Comparison of ENCODE assay signal across 20 cellular contexts in the genomic region with DNA sequence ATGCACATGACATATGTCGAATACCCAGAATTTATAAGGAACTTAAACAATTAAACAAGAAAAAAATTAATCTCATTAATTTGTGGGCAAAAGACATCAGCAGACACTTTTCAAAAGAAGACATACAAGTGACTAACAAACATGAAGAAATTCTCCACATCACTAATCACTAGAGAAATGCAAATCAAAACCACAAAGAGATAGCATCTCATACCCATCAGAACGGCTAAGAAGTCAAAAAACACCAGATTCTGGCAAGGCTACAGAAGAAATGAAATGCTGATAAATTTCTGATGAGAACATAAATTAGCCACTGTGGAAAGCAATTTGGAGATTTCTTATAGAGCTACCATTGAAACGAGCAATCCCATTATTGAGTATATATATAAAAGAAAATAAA.
DNase-seq lines count a peak whose midpoint lies in the region; ATAC-seq and TF ChIP-seq lines count a peak whose summit lies in the region.
"Had no signal": no experiment of that assay in that cellular context is flagged by ENCODE, and none has a peak within 500 bp of the region (broad histone marks: within the 10 kb centered on the region; RNA-seq: fewer than 3 reads in every experiment).

No MANE protein-coding gene starts in this region.

- no peak overlapping the region for H2BK5ac ChIP-seq in mesenchymal stem cell (ENCODE audit: low read depth, low read length, poor library complexity, severe bottlenecking)

- peak; percentile 50; the same call in 1 of the 3 replicates for ATAC-seq in DND-41 (ENCODE audit: insufficient read depth, low read depth)
- no peak for ATAC-seq in GM21526 (IDR thresholded peaks at IDR 0.05; ENCODE audit: low FRiP score, unreplicated experiment)
- ATAC-seq: CD8-positive, alpha-beta T cell; GM12878 had no signal

- TF ChIP-seq CTCF in DND-41 (IDR thresholded peaks at IDR 0.05; ENCODE audit: borderline replicate concordance, extremely low read depth, low read length, poor library complexity, severe bottlenecking) = no peak

- H3K36me3 ChIP-seq in DND-41 (ENCODE audit: insufficient read depth, low read length) (no peaks in the 10 kb centered on the region), Karpas-422 (ENCODE audit: insufficient read depth, low read length) (no peaks in the 10 kb centered on the region), mesenchymal stem cell (ENCODE audit: control insufficient read depth in 1 of 2, insufficient read depth in 2 of 2, low read depth in 1 of 2, low read length in 2 of 2) (no peaks in the 10 kb centered on the region)
- H3K36me3 ChIP-seq: BLaER1, HAP-1 had no signal

- no peaks in the 10 kb centered on the region for H3K9me3 ChIP-seq in DND-41 (ENCODE audit: insufficient read depth, low read length, severe bottlenecking)
- peaks cover 13% of the 10 kb centered on the region for H3K9me3 ChIP-seq in Karpas-422 (ENCODE audit: low read length)
- no peaks in the 10 kb centered on the region for H3K9me3 ChIP-seq in mesenchymal stem cell (ENCODE audit: control insufficient read depth, low read length)
- H3K9me3 ChIP-seq: BLaER1, Caco-2, HAP-1 had no signal

- no peak overlapping the region for H2AK5ac ChIP-seq in mesenchymal stem cell (ENCODE audit: low read length, severe bottlenecking)

- H4K20me1 ChIP-seq in DND-41 (ENCODE audit: insufficient read depth, low read length) = no peaks in the 10 kb centered on the region
- H4K20me1 ChIP-seq in Karpas-422 (ENCODE audit: insufficient read depth, low read depth, low read length) = no peaks in the 10 kb centered on the region
- H4K20me1 ChIP-seq: BLaER1 had no signal

- H3K4me2 ChIP-seq in DND-41 (ENCODE audit: insufficient read depth, low read length) (no peak overlapping the region), Karpas-422 (ENCODE audit: low read depth, low read length, poor library complexity, severe bottlenecking) (no peak overlapping the region), mesenchymal stem cell (ENCODE audit: low read length, poor library complexity, severe bottlenecking) (no peak overlapping the region)
- H3K4me2 ChIP-seq: BLaER1 had no signal

- H3K18ac ChIP-seq in mesenchymal stem cell (ENCODE audit: low read depth in 1 of 2, low read length in 2 of 2) = no peak overlapping the region

- H4K91ac ChIP-seq in mesenchymal stem cell (ENCODE audit: low read length) = no peak overlapping the region

- no peak overlapping the region for H3K4me3 ChIP-seq in DND-41 (ENCODE audit: low read depth in 1 of 2, low read length in 2 of 2)
- H3K4me3 ChIP-seq in Karpas-422 (ENCODE audit: low read length) = no peak overlapping the region
- no peak overlapping the region for H3K4me3 ChIP-seq in mesenchymal stem cell (ENCODE audit: insufficient read depth in 1 of 2, low read depth in 1 of 2, low read length in 2 of 2)
- H3K4me3 ChIP-seq: BLaER1, GM12878, HAP-1 had no signal

- no peak overlapping the region for H2BK120ac ChIP-seq in mesenchymal stem cell (ENCODE audit: low read depth, low read length)

- no peak overlapping the region for H3K9ac ChIP-seq in DND-41 (ENCODE audit: low read depth, low read length)
- H3K9ac ChIP-seq in Karpas-422 (ENCODE audit: low read length) = no peak overlapping the region
- no peak overlapping the region for H3K9ac ChIP-seq in mesenchymal stem cell (ENCODE audit: low read length)
- H3K9ac ChIP-seq: BLaER1 had no signal

- H3K27ac ChIP-seq in DND-41 (ENCODE audit: low read length) (no peak overlapping the region; the same call in 1 of the 2 replicates), Karpas-422 (ENCODE audit: low read length) (no peak overlapping the region), mesenchymal stem cell (ENCODE audit: low read length, poor library complexity, severe bottlenecking) (no peak overlapping the region)
- H3K27ac ChIP-seq: 22Rv1, BLaER1, C4-2B had no signal

- H2BK15ac ChIP-seq in mesenchymal stem cell (ENCODE audit: low read depth, poor library complexity, severe bottlenecking) = no peak overlapping the region

- H3K14ac ChIP-seq in mesenchymal stem cell (ENCODE audit: low read length in 2 of 2) = no peak overlapping the region

- H2AFZ ChIP-seq in DND-41 (ENCODE audit: low read depth, low read length) = no peak overlapping the region
- H2AFZ ChIP-seq in Karpas-422 (ENCODE audit: low read length) = 0 out of 2 replicates have a peak overlapping the region, but pooled peaks have one; percentile 36
- H2AFZ ChIP-seq in mesenchymal stem cell (ENCODE audit: low read depth, low read length) = no peak overlapping the region

- H3K4ac ChIP-seq in mesenchymal stem cell (ENCODE audit: low read depth in 1 of 2, low read length in 2 of 2) = no peak overlapping the region

- no peak overlapping the region for H2BK12ac ChIP-seq in mesenchymal stem cell (ENCODE audit: low read length in 2 of 2)

- H4K8ac ChIP-seq in mesenchymal stem cell (ENCODE audit: low read length) = no peak overlapping the region

- DNase-seq in DND-41 (no peak), Karpas-422 (no peak), amniotic epithelial cell (ENCODE audit: low read depth) (peak; percentile 78), mesenchymal stem cell (peak; percentile 9), D341Med (ENCODE audit: low spot score) (no peak), NCI-H2081 treated with DMSO at 0.1 percent for 48 hours (lab: John Stamatoyannopoulos, UW) (no peak)
- DNase-seq: Caco-2; CD4-positive, CD25-positive, alpha-beta regulatory T cell; CD8-positive, alpha-beta T cell; DMS 273 treated with DMSO at 0.1 percent for 48 hours; DMS79; GDM1; GOT3; HFFc6 had no signal

- no peaks in the 10 kb centered on the region for H3K79me1 ChIP-seq in mesenchymal stem cell (replicated peaks; ENCODE audit: low read length, poor library complexity, severe bottlenecking)

- H3K79me2 ChIP-seq in DND-41 (ENCODE audit: insufficient read depth, low read length) = no peaks in the 10 kb centered on the region
- no peaks in the 10 kb centered on the region for H3K79me2 ChIP-seq in Karpas-422 (ENCODE audit: low read length)

- no peaks in the 10 kb centered on the region for H3K9me2 ChIP-seq in Karpas-422 (replicated peaks; ENCODE audit: insufficient read depth, low read length)

- no peak overlapping the region for H3K23ac ChIP-seq in mesenchymal stem cell (ENCODE audit: low read length in 2 of 2)

- WGBS in mesenchymal stem cell = 80% methylated on average over 1 of the region's 3 CpGs

- H3K27me3 ChIP-seq in DND-41 (ENCODE audit: insufficient read depth, low read length, poor library complexity) = no peaks in the 10 kb centered on the region
- H3K27me3 ChIP-seq in Karpas-422 (ENCODE audit: low read length) = no peaks in the 10 kb centered on the region
- no peaks in the 10 kb centered on the region for H3K27me3 ChIP-seq in mesenchymal stem cell (ENCODE audit: control insufficient read depth in 1 of 2, insufficient read depth in 1 of 2, low read length in 2 of 2)
- H3K27me3 ChIP-seq: BLaER1 had no signal

- peaks cover 26% of the 10 kb centered on the region for H3K4me1 ChIP-seq in DND-41 (ENCODE audit: insufficient read depth, low read length)
- H3K4me1 ChIP-seq in Karpas-422 (ENCODE audit: low read length) = no peaks in the 10 kb centered on the region
- no peaks in the 10 kb centered on the region for H3K4me1 ChIP-seq in mesenchymal stem cell (ENCODE audit: control insufficient read depth, insufficient read depth, low read depth, low read length)
- H3K4me1 ChIP-seq: BLaER1, Caco-2, HAP-1 had no signal

Comparison
In these comparisons a context has a peak if more than half of its experiments do, and no peak if none do; other contexts are left out.
1. DNase-seq: peak in amniotic epithelial cell (single experiment) and mesenchymal stem cell (single experiment); none in DND-41 (single experiment), Karpas-422 (single experiment), D341Med (single experiment) and NCI-H2081 treated with DMSO at 0.1 percent for 48 hours (single experiment).